9 cellular contexts compared by ENCODE assay signal in genomic region chr5:111984044-111984443, GRCh38.
A peak's percentile ranks its signal among the peaks of the same experiment; 100 is the strongest.
DNase-seq lines count a peak whose midpoint lies in the region; ATAC-seq, FAIRE-seq and TF ChIP-seq lines count a peak whose summit lies in the region.
"Had no signal": no experiment of that assay in that cellular context is flagged by ENCODE, and none has a peak within 500 bp of the region (broad histone marks: within the 10 kb centered on the region; RNA-seq: fewer than 3 reads in every experiment).

No MANE protein-coding gene starts in this region.

- peak; percentile 15 for DNase-seq in AG08396 (ENCODE audit: low spot score)
- peak; percentile 94 for DNase-seq in LHCN-M2 (ENCODE audit: low read depth)
- peak; percentile 94 for DNase-seq in fibroblast of the aortic adventitia (ENCODE audit: low read depth)
- no peak for DNase-seq in NCI-H345 treated with DMSO at 0.1 percent for 48 hours (lab: John Stamatoyannopoulos, UW; ENCODE audit: unreplicated experiment)
- no peak for DNase-seq in NCI-H1105 treated with DMSO at 0.1 percent for 48 hours (lab: John Stamatoyannopoulos, UW)
- no peak for DNase-seq in GM12892 (ENCODE audit: insufficient read length)
- DNase-seq: stimulated activated CD4-positive, alpha-beta T cell treated with anti-CD3 and anti-CD28 coated beads, Interleukin-15, amount 100 ng/mL, for 24 hours had no signal

- no peak for TF ChIP-seq POLR2A in GM12892 (IDR thresholded peaks at IDR 0.05; ENCODE audit: low read depth, low read length)

- FAIRE-seq in GM12892 (lab: Jason Lieb, UNC) = no peak

- H3K4me3 ChIP-seq in fibroblast of the aortic adventitia (ENCODE audit: low read depth, low read length) = no peak overlapping the region

- ATAC-seq in GM21367 (IDR thresholded peaks at IDR 0.05; ENCODE audit: unreplicated experiment) (peak; percentile 81), HG02763 (IDR thresholded peaks at IDR 0.05; ENCODE audit: unreplicated experiment) (no peak)

- TF ChIP-seq CTCF in fibroblast of the aortic adventitia (IDR thresholded peaks at IDR 0.05; ENCODE audit: insufficient read depth, low read length) = no peak

Comparison
In these comparisons a context has a peak if more than half of its experiments do, and no peak if none do; other contexts are left out.
1. DNase-seq: peak in AG08396 (single experiment), LHCN-M2 (single experiment) and fibroblast of the aortic adventitia (single experiment); none in NCI-H345 treated with DMSO at 0.1 percent for 48 hours (single experiment), NCI-H1105 treated with DMSO at 0.1 percent for 48 hours (single experiment) and GM12892 (single experiment).